ENCODE assay signal across 21 cellular contexts in the genomic region with DNA sequence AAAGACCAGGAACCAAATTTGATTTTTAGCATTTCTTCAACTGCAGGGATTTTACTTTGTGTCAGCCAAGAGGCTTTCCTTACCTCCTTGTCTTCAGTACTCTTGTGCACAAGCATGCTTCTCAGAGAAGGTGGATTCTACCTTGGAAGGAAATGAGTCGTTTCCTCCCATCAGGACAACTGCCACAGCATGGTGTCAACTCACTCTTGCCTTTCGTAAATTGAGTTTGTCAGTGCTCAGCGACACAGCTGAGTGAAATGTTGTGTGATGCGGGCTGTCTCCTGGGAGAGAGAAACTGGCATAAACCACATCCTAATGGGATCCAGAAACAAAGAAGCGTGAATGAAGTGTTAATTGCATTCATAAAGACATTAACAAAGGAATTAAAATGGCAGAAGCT. TPM values are rescaled to one million over a fixed set of nuclear protein-coding genes. Genes with fewer than 3 reads are reported as not detected.
DNase-seq lines count a peak whose midpoint lies in the region; ATAC-seq and TF ChIP-seq lines count a peak whose summit lies in the region.
"Had no signal": no experiment of that assay in that cellular context is flagged by ENCODE, and none has a peak within 500 bp of the region (broad histone marks: within the 10 kb centered on the region; RNA-seq: fewer than 3 reads in every experiment).

No MANE protein-coding gene starts in this region.

- H3K9ac ChIP-seq in HCT116 (ENCODE audit: low read length) (no peak overlapping the region), smooth muscle cell (ENCODE audit: low read depth) (no peak overlapping the region), trophoblast cell (ENCODE audit: low read length) (no peak overlapping the region)

- H3K36me3 ChIP-seq in HCT116 (ENCODE audit: control insufficient read depth in 1 of 2, insufficient read depth in 2 of 2, low read length in 2 of 2) (no peaks in the 10 kb centered on the region), smooth muscle cell (ENCODE audit: low read depth) (no peaks in the 10 kb centered on the region), trophoblast cell (ENCODE audit: control insufficient read depth in 1 of 2, insufficient read depth in 2 of 2, low read length in 2 of 2) (no peaks in the 10 kb centered on the region)
- H3K36me3 ChIP-seq: ascending aorta, pancreas had no signal

- peaks cover 13% of the 10 kb centered on the region for H3K27me3 Mint-ChIP-seq in glutamatergic neuron (ENCODE audit: unreplicated experiment)

- CTCF ChIA-PET in HCT116 (lab: Charles Lee) = no interaction called here

- DNase-seq in HCT116 (ENCODE audit: low read depth, low spot score) = no peak
- DNase-seq in NCI-H69 (lab: John Stamatoyannopoulos, UW) = peak; percentile 56
- DNase-seq in glutamatergic neuron = peak; percentile 66
- DNase-seq in smooth muscle cell (lab: John Stamatoyannopoulos, UW; ENCODE audit: unreplicated experiment) = no peak
- no peak for DNase-seq in RKO (ENCODE audit: low spot score)
- no peak for DNase-seq in trophoblast cell
- no peak for DNase-seq in right cardiac atrium
- DNase-seq: activated CD4-positive, alpha-beta T cell treated with anti-CD3 and anti-CD28 coated beads, Interleukin-2, amount 10 ng/mL, durations not matched to agents 24 days and 14 days; activated naive CD4-positive, alpha-beta T cell; AML-193; foreskin fibroblast; MM.1S; NCI-H1694 treated with DMSO at 0.1 percent for 48 hours; NCI-H510A treated with DMSO at 0.1 percent for 48 hours; pancreas; stimulated activated CD4-positive, alpha-beta T cell treated with anti-CD3 and anti-CD28 coated beads, Interleukin-4, amount 100 ng/mL, for 24 hours had no signal

- no peaks in the 10 kb centered on the region for H3K36me3 Mint-ChIP-seq in glutamatergic neuron (ENCODE audit: unreplicated experiment)

- H3K9me2 ChIP-seq in HCT116 (ENCODE audit: insufficient read depth) = no peaks in the 10 kb centered on the region

- H2AK5ac ChIP-seq in trophoblast cell (ENCODE audit: low read length) = no peak overlapping the region

- H2AFZ ChIP-seq in HCT116 (ENCODE audit: low read depth, low read length, poor library complexity, severe bottlenecking) = no peak overlapping the region
- H2AFZ ChIP-seq in smooth muscle cell (ENCODE audit: low read depth) = peak overlapping the region; percentile 31
- no peak overlapping the region for H2AFZ ChIP-seq in trophoblast cell (ENCODE audit: insufficient read depth, low read length, poor library complexity)

- ATAC-seq in HCT116 (no peak), right cardiac atrium (no peak)
- ATAC-seq: pancreas, Right ventricle myocardium inferior had no signal

- H3K4me3 Mint-ChIP-seq in glutamatergic neuron (ENCODE audit: unreplicated experiment) = peak overlapping the region; percentile 90
- H3K4me3 Mint-ChIP-seq: activated CD4-positive, alpha-beta T cell treated with anti-CD3 and anti-CD28 coated beads, Interleukin-2, amount 10 ng/mL, durations not matched to agents 24 days and 14 days had no signal

- H2BK5ac ChIP-seq in trophoblast cell (ENCODE audit: low read depth, low read length, poor library complexity) = no peak overlapping the region

- H4K20me1 ChIP-seq in HCT116 (ENCODE audit: insufficient read depth) (no peaks in the 10 kb centered on the region), smooth muscle cell (ENCODE audit: low read depth) (no peaks in the 10 kb centered on the region)

- no peaks in the 10 kb centered on the region for H3K9me3 ChIP-seq in HCT116 (ENCODE audit: control insufficient read depth in 1 of 2, insufficient read depth in 1 of 2, low read depth in 1 of 2, low read length in 2 of 2)
- no peaks in the 10 kb centered on the region for H3K9me3 ChIP-seq in smooth muscle cell (replicated peaks; ENCODE audit: low read depth)
- peaks cover 1% of the 10 kb centered on the region for H3K9me3 ChIP-seq in trophoblast cell (ENCODE audit: insufficient read depth, low read depth, low read length)
- H3K9me3 ChIP-seq in right cardiac atrium (ENCODE audit: control insufficient read depth, low read length) = no peaks in the 10 kb centered on the region
- H3K9me3 ChIP-seq: ascending aorta, pancreas had no signal

- no peak overlapping the region for H3K4me2 ChIP-seq in HCT116 (ENCODE audit: low read length)
- H3K4me2 ChIP-seq in smooth muscle cell = no peak overlapping the region
- H3K4me2 ChIP-seq in trophoblast cell (ENCODE audit: low read length) = no peak overlapping the region

- no peak for TF ChIP-seq POLR2A in HCT116 (IDR thresholded peaks at IDR 0.05; ENCODE audit: borderline replicate concordance, extremely low read depth, insufficient read depth, insufficient read length)

- RAD21 ChIA-PET in HCT116 (lab: Charles Lee; ENCODE audit: low non-redundant PET in 1 of 2, low total read pairs in 2 of 2, uncharacterized antibody in 2 of 2, unreplicated experiment in 2 of 2) = no interaction called here

- peaks cover 14% of the 10 kb centered on the region for H3K9me3 Mint-ChIP-seq in glutamatergic neuron (ENCODE audit: unreplicated experiment)
- H3K9me3 Mint-ChIP-seq: activated CD4-positive, alpha-beta T cell treated with anti-CD3 and anti-CD28 coated beads, Interleukin-2, amount 10 ng/mL, durations not matched to agents 24 days and 14 days had no signal

- BruUV-seq in HCT116 (replicated peaks; lab: Mats Ljungman, UMichigan) = no TSS peak

- H3K4me1 ChIP-seq in HCT116 (ENCODE audit: control insufficient read depth in 1 of 2, insufficient read depth in 2 of 2, low read length in 2 of 2) (peaks cover 0 to 5% of the 10 kb centered on the region in 2 experiments; a peak in 2 of 4 replicates), smooth muscle cell (ENCODE audit: low read depth) (peaks cover 21% of the 10 kb centered on the region), trophoblast cell (ENCODE audit: control insufficient read depth in 1 of 2, insufficient read depth in 2 of 2, low read length in 2 of 2) (no peaks in the 10 kb centered on the region), right cardiac atrium (ENCODE audit: control insufficient read depth, insufficient read depth, low read length) (no peaks in the 10 kb centered on the region)
- H3K4me1 ChIP-seq: ascending aorta, pancreas had no signal

- no peak overlapping the region for H3K27ac ChIP-seq in HCT116 (ENCODE audit: low read depth, low read length)
- H3K27ac ChIP-seq in smooth muscle cell (ENCODE audit: low read depth) = no peak overlapping the region
- no peak overlapping the region for H3K27ac ChIP-seq in trophoblast cell (ENCODE audit: low read depth, low read length)
- H3K27ac ChIP-seq in right cardiac atrium (ENCODE audit: low read length) = no peak overlapping the region
- H3K27ac ChIP-seq: ascending aorta, pancreas, skin epidermis had no signal

- H3K4me1 Mint-ChIP-seq in glutamatergic neuron (ENCODE audit: low read depth, unreplicated experiment) = peaks cover 53% of the 10 kb centered on the region

- no peak overlapping the region for H4K12ac ChIP-seq in trophoblast cell (ENCODE audit: low read depth, low read length)

- no peak for TF ChIP-seq RAD21 in HCT116 (IDR thresholded peaks at IDR 0.05; ENCODE audit: low read depth)

- intact Hi-C loops in HCT116 (cut with micrococcal nuclease) (no loop called here), right cardiac atrium (cut with DNase I) (no loop called here)

- no peaks in the 10 kb centered on the region for H3K79me1 ChIP-seq in trophoblast cell (ENCODE audit: low read length)

- H3K4me3 ChIP-seq in HCT116 (replicated peaks in 1 of 2; ENCODE audit: low read depth in 1 of 2, low read length in 2 of 2) = no peak overlapping the region
- no peak overlapping the region for H3K4me3 ChIP-seq in smooth muscle cell
- H3K4me3 ChIP-seq in trophoblast cell (ENCODE audit: low read depth, low read length) = no peak overlapping the region
- no peak overlapping the region for H3K4me3 ChIP-seq in right cardiac atrium (ENCODE audit: low read length)
- H3K4me3 ChIP-seq: ascending aorta, pancreas, skin epidermis had no signal

- TF ChIP-seq CTCF in HCT116 (IDR thresholded peaks at IDR 0.05 in 2 of 3, conservative IDR thresholded peaks at IDR 0.05 in 1 of 3; ENCODE audit: borderline replicate concordance in 1 of 3, insufficient read depth in 1 of 3, low read depth in 2 of 3, low read length in 2 of 3) = no peak
- no peak for TF ChIP-seq CTCF in glutamatergic neuron (IDR thresholded peaks at IDR 0.05; ENCODE audit: partially characterized antibody, unreplicated experiment)
- TF ChIP-seq CTCF in smooth muscle cell (IDR thresholded peaks at IDR 0.05; ENCODE audit: borderline replicate concordance, insufficient read depth, poor library complexity, severe bottlenecking) = no peak

- H3K18ac ChIP-seq in trophoblast cell (ENCODE audit: low read length) = no peak overlapping the region

- 35% methylated on average over 5 of the region's 5 CpGs for WGBS in smooth muscle cell (ENCODE audit: low lambda C conversion rate)
- no CpG with 5 or more reads among the region's 5 CpGs for WGBS in trophoblast cell (ENCODE audit: extremely low coverage, insufficient coverage, insufficient read length)
- 45% methylated on average over 5 of the region's 5 CpGs for WGBS in right cardiac atrium

- H4K8ac ChIP-seq in trophoblast cell (ENCODE audit: low read depth, low read length) = no peak overlapping the region

- H3K27ac Mint-ChIP-seq in glutamatergic neuron (ENCODE audit: unreplicated experiment) = peak overlapping the region; percentile 99
- H3K27ac Mint-ChIP-seq: activated CD4-positive, alpha-beta T cell treated with anti-CD3 and anti-CD28 coated beads, Interleukin-2, amount 10 ng/mL, durations not matched to agents 24 days and 14 days had no signal

- no peak overlapping the region for H3K14ac ChIP-seq in trophoblast cell (ENCODE audit: low read length)

- no peak overlapping the region for H2BK120ac ChIP-seq in trophoblast cell (ENCODE audit: insufficient read depth, low read length, poor library complexity)

- POLR2A ChIA-PET in HCT116 (lab: Charles Lee) = no interaction called here

- H3K27me3 ChIP-seq in HCT116 (ENCODE audit: insufficient read depth, low read length) (no peaks in the 10 kb centered on the region), smooth muscle cell (ENCODE audit: low read depth) (no peaks in the 10 kb centered on the region), trophoblast cell (ENCODE audit: insufficient read depth, low read length) (no peaks in the 10 kb centered on the region), right cardiac atrium (ENCODE audit: control insufficient read depth, insufficient read depth) (no peaks in the 10 kb centered on the region)
- H3K27me3 ChIP-seq: ascending aorta, pancreas had no signal

- H4K91ac ChIP-seq in trophoblast cell (ENCODE audit: low read depth, low read length) = no peak overlapping the region

- H2BK12ac ChIP-seq in trophoblast cell (ENCODE audit: low read length) = no peak overlapping the region

- H3K23ac ChIP-seq in trophoblast cell (ENCODE audit: low read length) = no peak overlapping the region

- H3F3A ChIP-seq in smooth muscle cell (ENCODE audit: low read depth) = no peaks in the 10 kb centered on the region

- no peak overlapping the region for H3K4ac ChIP-seq in trophoblast cell (ENCODE audit: low read depth, low read length)

- H3K79me2 ChIP-seq in HCT116 (ENCODE audit: insufficient read depth, low read length) = no peaks in the 10 kb centered on the region
- no peaks in the 10 kb centered on the region for H3K79me2 ChIP-seq in smooth muscle cell (ENCODE audit: low read depth)
- no peaks in the 10 kb centered on the region for H3K79me2 ChIP-seq in trophoblast cell (ENCODE audit: control insufficient read depth, insufficient read depth, low read length, poor library complexity)

RNA-seq across cellular contexts. Expression of a gene that starts 51.6 kb away (rescaled TPM):
- total RNA-seq in HCT116 (2021; ENCODE audit: unreplicated experiment) = 3.1 TPM
- polyA plus RNA-seq in HCT116 (2012) = 1.7 and 2.4 TPM in 2 replicates
- total RNA-seq in glutamatergic neuron (ENCODE audit: unreplicated experiment) = 49.4 TPM
- total RNA-seq in smooth muscle cell = 3.2 and 4.0 TPM in 2 replicates
- polyA plus RNA-seq in smooth muscle cell = 1.00 and 1.2 TPM in 2 replicates
- 1.9 and 2.0 TPM in 2 replicates for polyA plus RNA-seq in trophoblast cell (2013)
- 1 to 10 TPM; 4.5 to 9.3 (median 5.6) TPM for total RNA-seq in right cardiac atrium
- 3.5 TPM for polyA plus RNA-seq in right cardiac atrium
- total RNA-seq: G401 had no signal
- polyA plus RNA-seq: endothelial cell of umbilical vein had no signal

Comparison
In these comparisons a context has a peak if more than half of its experiments do, and no peak if none do; other contexts are left out.
1. DNase-seq: peak in NCI-H69 (single experiment) and glutamatergic neuron (single experiment); none in HCT116 (single experiment), smooth muscle cell (single experiment), RKO (single experiment), trophoblast cell (0 of 2) and right cardiac atrium (0 of 3).